In the genomic region with DNA sequence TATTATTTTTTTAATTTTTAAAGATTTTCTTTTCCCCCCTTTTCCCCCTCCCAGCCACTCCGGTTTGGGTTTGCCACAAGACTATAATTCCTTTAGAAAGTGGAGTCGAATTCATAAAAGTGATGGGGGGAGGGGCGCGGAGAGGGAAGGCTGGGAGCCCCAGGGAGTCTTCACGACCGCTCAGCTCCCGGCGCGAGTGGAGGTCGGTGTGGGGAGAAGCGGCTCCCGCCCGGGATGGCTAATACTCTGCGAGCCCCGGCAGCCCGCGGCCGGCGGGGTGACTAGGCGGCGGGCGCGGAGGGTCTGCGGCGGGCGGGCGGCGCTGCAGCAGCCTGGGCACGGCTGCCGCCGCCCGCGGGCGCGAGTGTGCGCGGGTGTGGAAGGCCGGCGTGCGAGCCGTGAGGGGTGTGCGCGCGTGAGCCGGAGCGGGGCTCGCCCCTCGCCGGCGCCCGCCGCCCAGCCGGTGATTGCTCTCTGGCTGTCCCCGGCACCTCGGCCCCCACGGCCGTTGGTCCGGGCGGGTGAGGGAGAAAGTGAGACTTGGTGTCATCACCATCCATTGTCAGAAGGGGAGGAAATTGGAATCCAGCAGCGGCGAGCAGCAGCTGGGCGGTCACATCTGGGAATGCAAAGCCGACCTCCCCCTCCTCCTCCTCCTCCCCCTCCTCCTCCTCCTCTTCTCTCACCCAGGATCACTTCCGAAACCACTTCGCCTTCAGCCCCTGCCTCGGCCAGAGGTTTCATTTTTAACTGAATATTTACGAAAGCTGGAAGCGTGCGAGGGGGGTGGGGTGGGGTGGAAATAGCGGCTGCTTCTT, we compare ENCODE assay signal across 8 cellular contexts. TPM values are rescaled to one million over a fixed set of nuclear protein-coding genes. Genes with fewer than 3 reads are reported as not detected.
DNase-seq lines count a peak whose midpoint lies in the region; ATAC-seq and TF ChIP-seq lines count a peak whose summit lies in the region.

A gene with protein sequence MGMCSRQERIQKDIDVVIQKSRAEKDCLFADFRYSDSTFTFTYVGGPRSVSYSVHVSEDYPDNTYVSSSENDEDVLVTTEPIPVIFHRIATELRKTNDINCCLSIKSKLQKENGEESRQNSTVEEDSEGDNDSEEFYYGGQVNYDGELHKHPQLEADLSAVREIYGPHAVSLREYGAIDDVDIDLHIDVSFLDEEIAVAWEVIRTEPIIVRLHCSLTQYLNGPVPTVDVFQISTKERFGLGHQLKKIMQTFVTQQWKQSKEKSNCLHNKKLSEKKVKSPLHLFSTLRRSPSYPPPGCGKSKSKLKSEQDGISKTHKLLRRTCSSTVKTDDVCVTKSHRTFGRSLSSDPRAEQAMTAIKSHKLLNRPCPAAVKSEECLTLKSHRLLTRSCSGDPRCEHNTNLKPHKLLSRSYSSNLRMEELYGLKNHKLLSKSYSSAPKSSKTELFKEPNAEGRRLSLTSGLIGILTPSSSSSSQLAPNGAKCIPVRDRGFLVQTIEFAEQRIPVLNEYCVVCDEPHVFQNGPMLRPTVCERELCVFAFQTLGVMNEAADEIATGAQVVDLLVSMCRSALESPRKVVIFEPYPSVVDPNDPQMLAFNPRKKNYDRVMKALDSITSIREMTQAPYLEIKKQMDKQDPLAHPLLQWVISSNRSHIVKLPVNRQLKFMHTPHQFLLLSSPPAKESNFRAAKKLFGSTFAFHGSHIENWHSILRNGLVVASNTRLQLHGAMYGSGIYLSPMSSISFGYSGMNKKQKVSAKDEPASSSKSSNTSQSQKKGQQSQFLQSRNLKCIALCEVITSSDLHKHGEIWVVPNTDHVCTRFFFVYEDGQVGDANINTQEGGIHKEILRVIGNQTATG (plus strand): TSS at position 377 of the 818 bp plus-strand sequence. CDS start 459 bp downstream, outside the sequence.

- H2AFZ ChIP-seq in hepatocyte, result peak within 1 kb of the TSS; percentile 94

- no peaks in the 10 kb centered on the region for H4K20me1 ChIP-seq in hepatocyte (ENCODE audit: insufficient read depth, poor library complexity, severe bottlenecking)

- no peaks in the 10 kb centered on the region for H3K27me3 ChIP-seq in hepatocyte

- peak; percentile 26 to 30 for DNase-seq in AML-193 (lab: John Stamatoyannopoulos, UW)
- peak; percentile 38 for DNase-seq in HPDE6-E6E7 (ENCODE audit: extremely low spot score)
- peak; percentile 24 for DNase-seq in T follicular helper cell (ENCODE audit: low read depth)
- peak in 37 of 56 donors; percentile 4 to 74 (median 41) for DNase-seq in amygdala (lab: John Stamatoyannopoulos, UW)
- DNase-seq in hepatocyte (ENCODE audit: low spot score), result peak; percentile 63
- DNase-seq in renal cortical epithelial cell (ENCODE audit: low read depth), result no peak

- H3K4me2 ChIP-seq in hepatocyte, result peak within 1 kb of the TSS; percentile 81

- 1% methylated on average over 62 of the region's 70 CpGs for WGBS in hepatocyte (ENCODE audit: low lambda C conversion rate, missing lambda C conversion rate)

- peaks cover 24% of the 10 kb centered on the region for H3K79me2 ChIP-seq in hepatocyte

- no peaks in the 10 kb centered on the region for H3K9me3 ChIP-seq in hepatocyte (ENCODE audit: low read depth)

- H3K9me2 ChIP-seq in hepatocyte (replicated peaks; ENCODE audit: insufficient read depth), result no peaks in the 10 kb centered on the region

- H3K4me1 ChIP-seq in hepatocyte (ENCODE audit: insufficient read depth), result no peaks in the 10 kb centered on the region

- no peak for TF ChIP-seq CTCF in hepatocyte (IDR thresholded peaks at IDR 0.05; ENCODE audit: poor library complexity)

- H3K4me3 ChIP-seq in hepatocyte, result peak within 1 kb of the TSS; percentile 91

- peak within 1 kb of the TSS; percentile 97 for H3K27ac ChIP-seq in hepatocyte

- H3K36me3 ChIP-seq in hepatocyte (replicated peaks; ENCODE audit: insufficient read depth, low read depth), result no peaks in the 10 kb centered on the region

- ATAC-seq in HG03342 (IDR thresholded peaks at IDR 0.05; ENCODE audit: unreplicated experiment), result no peak

- TF ChIP-seq POLR2A in GM19193 (IDR thresholded peaks at IDR 0.05; ENCODE audit: extremely low read depth, insufficient read depth, insufficient read length), result peak; percentile 38

RNA-seq across cellular contexts. Expression of the gene that starts here (rescaled TPM):
- total RNA-seq in hepatocyte (15.5 and 18.0 TPM in 2 replicates), renal cortical epithelial cell (25.9 and 28.6 TPM in 2 replicates)
- 11.9 and 18.3 TPM in 2 replicates for polyA plus RNA-seq in hepatocyte
